ENCODE assay signal across 8 cellular contexts in the genomic region with DNA sequence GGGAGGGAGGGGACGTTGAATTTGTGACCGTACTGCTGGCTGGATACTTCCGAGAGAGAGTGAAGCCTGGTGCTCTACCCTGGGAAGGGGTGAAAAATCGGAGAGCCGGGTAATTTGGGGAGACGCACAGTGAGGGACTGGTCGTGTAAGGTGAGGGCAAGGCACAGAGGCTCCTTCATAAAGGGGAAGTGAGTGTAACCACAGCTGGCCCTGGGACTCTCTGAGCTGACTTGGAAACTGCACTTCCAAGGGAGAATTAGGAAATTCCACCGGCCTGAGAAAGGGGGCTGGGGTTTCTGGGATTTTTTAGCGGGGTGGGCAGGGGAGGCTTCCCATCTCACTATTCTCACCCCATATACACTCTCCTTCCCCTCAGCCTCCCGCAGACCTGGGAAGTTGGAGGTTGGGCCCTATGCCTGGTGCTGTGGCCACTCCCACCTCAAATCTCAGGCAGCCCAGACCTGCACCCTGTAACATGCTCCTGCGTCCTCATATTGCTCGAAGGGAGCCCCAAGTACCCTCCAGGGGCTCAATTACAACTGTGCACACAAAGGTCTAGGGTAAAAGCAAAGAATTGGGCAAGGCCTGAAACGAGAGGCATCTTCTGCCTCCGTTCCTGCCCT.
DNase-seq lines count a peak whose midpoint lies in the region; ATAC-seq and TF ChIP-seq lines count a peak whose summit lies in the region.

No MANE protein-coding gene starts in this region.

- no peaks in the 10 kb centered on the region for H3K36me3 Mint-ChIP-seq in Caco-2 (ENCODE audit: insufficient read depth, unreplicated experiment)

- peaks cover 8% of the 10 kb centered on the region for H3K27me3 Mint-ChIP-seq in Caco-2 (ENCODE audit: insufficient read depth, unreplicated experiment)

- H3K4me1 ChIP-seq in Caco-2 (peaks cover 4% of the 10 kb centered on the region; the same call in 1 of the 2 replicates), RWPE2 (ENCODE audit: insufficient read depth, poor library complexity, severe bottlenecking) (peaks cover 34% of the 10 kb centered on the region), osteoblast (ENCODE audit: insufficient read depth, low read length) (peaks cover 80% of the 10 kb centered on the region)

- H3K9me3 ChIP-seq in Caco-2 = no peaks in the 10 kb centered on the region
- no peaks in the 10 kb centered on the region for H3K9me3 ChIP-seq in RWPE2 (ENCODE audit: severe bottlenecking)
- H3K9me3 ChIP-seq in osteoblast (ENCODE audit: low read depth, low read length) = no peaks in the 10 kb centered on the region
- H3K9me3 ChIP-seq in WERI-Rb-1 (ENCODE audit: severe bottlenecking) = no peaks in the 10 kb centered on the region

- no peaks in the 10 kb centered on the region for H3K4me1 Mint-ChIP-seq in Caco-2 (ENCODE audit: low read depth, unreplicated experiment)

- peaks cover 67% of the 10 kb centered on the region for H4K20me1 ChIP-seq in osteoblast (ENCODE audit: insufficient read depth, low read length)

- no peak overlapping the region for H2AFZ ChIP-seq in osteoblast (ENCODE audit: low read length)

- H3K4me3 Mint-ChIP-seq in Caco-2 (ENCODE audit: unreplicated experiment) = peak overlapping the region; percentile 65

- no peaks in the 10 kb centered on the region; the same call in 1 of the 2 replicates for H3K27me3 ChIP-seq in Caco-2 (replicated peaks; ENCODE audit: control insufficient read depth, insufficient read depth, low read length)
- H3K27me3 ChIP-seq in RWPE2 (ENCODE audit: insufficient read depth, poor library complexity, severe bottlenecking) = no peaks in the 10 kb centered on the region
- no peaks in the 10 kb centered on the region for H3K27me3 ChIP-seq in osteoblast (ENCODE audit: insufficient read depth, low read length)
- H3K27me3 ChIP-seq in WERI-Rb-1 (ENCODE audit: insufficient read depth, low read depth, severe bottlenecking) = no peaks in the 10 kb centered on the region

- H3K27ac ChIP-seq in RWPE2 (ENCODE audit: poor library complexity, severe bottlenecking) = peak overlapping the region; percentile 84
- peak overlapping the region; percentile 5 for H3K27ac ChIP-seq in osteoblast (ENCODE audit: low read depth, low read length)
- H3K27ac ChIP-seq in WERI-Rb-1 = no peak overlapping the region

- ATAC-seq in RWPE2 (ENCODE audit: low read depth) = peak; percentile 38

- peaks cover 89% of the 10 kb centered on the region for H3K79me2 ChIP-seq in osteoblast (ENCODE audit: insufficient read depth, low read length)

- H3K4me2 ChIP-seq in osteoblast (ENCODE audit: insufficient read depth, low read length) = peak overlapping the region; percentile 73

- H3K27ac Mint-ChIP-seq in Caco-2 (ENCODE audit: unreplicated experiment) = no peak overlapping the region

- POLR2A ChIA-PET in Caco-2 (lab: Charles Lee) = no interaction called here

- DNase-seq in Caco-2 (no peak), RWPE2 (ENCODE audit: low spot score) (no peak), fibroblast of pulmonary artery (ENCODE audit: low read depth) (no peak), osteoblast (ENCODE audit: insufficient read length, low spot score, missing footprints) (peak; percentile 54), NCI-H146 (lab: John Stamatoyannopoulos, UW) (no peak), WERI-Rb-1 (no peak), dermis blood vessel endothelial cell (no peak)
- DNase-seq in stimulated activated CD4-positive, alpha-beta T cell treated with anti-CD3 and anti-CD28 coated beads, Interleukin-1b, Interleukin-23, amount 100 ng/mL, for 48 hours = no peak

- no TSS peak for BruUV-seq in Caco-2 (replicated peaks; lab: Mats Ljungman, UMichigan)

- no peak for TF ChIP-seq CTCF in Caco-2 (IDR thresholded peaks at IDR 0.05; ENCODE audit: insufficient read depth in 1 of 2, low read depth in 1 of 2, low read length in 1 of 2, severe bottlenecking in 1 of 2, unreplicated experiment in 1 of 2)
- no peak for TF ChIP-seq CTCF in RWPE2 (IDR thresholded peaks at IDR 0.05; ENCODE audit: poor library complexity, severe bottlenecking)
- no peak for TF ChIP-seq CTCF in fibroblast of pulmonary artery (IDR thresholded peaks at IDR 0.05; ENCODE audit: low read length, missing control alignments)
- no peak for TF ChIP-seq CTCF in osteoblast (IDR thresholded peaks at IDR 0.05; ENCODE audit: extremely low read depth, low read depth, low read length)
- TF ChIP-seq CTCF in WERI-Rb-1 (IDR thresholded peaks at IDR 0.05; ENCODE audit: low read depth, low read length) = no peak

- peak overlapping the region; percentile 76 for H3K4me3 ChIP-seq in Caco-2 (ENCODE audit: low read depth, low read length)
- peak overlapping the region; percentile 64 for H3K4me3 ChIP-seq in RWPE2 (ENCODE audit: severe bottlenecking)
- peak overlapping the region; percentile 85 for H3K4me3 ChIP-seq in fibroblast of pulmonary artery (replicated peaks; ENCODE audit: low read depth, low read length)
- H3K4me3 ChIP-seq in osteoblast (ENCODE audit: insufficient read depth, low read length) = peak overlapping the region; percentile 68
- H3K4me3 ChIP-seq in WERI-Rb-1 (ENCODE audit: low read depth, low read length) = no peak overlapping the region

- intact Hi-C loops in Caco-2 (cut with micrococcal nuclease; ENCODE audit: unreplicated experiment) = no loop called here

- no peaks in the 10 kb centered on the region for H3K36me3 ChIP-seq in Caco-2 (ENCODE audit: control insufficient read depth, insufficient read depth, low read length)
- peaks cover 37% of the 10 kb centered on the region for H3K36me3 ChIP-seq in RWPE2 (ENCODE audit: low read depth)
- peaks cover 39% of the 10 kb centered on the region for H3K36me3 ChIP-seq in osteoblast (ENCODE audit: insufficient read depth, low read length)
- peaks cover 9% of the 10 kb centered on the region for H3K36me3 ChIP-seq in WERI-Rb-1

- no peaks in the 10 kb centered on the region for H3K9me3 Mint-ChIP-seq in Caco-2 (ENCODE audit: unreplicated experiment)

- CTCF ChIA-PET in Caco-2 (lab: Charles Lee) = interaction anchor here (1.5 to 1.8 kb wide), 3 partner anchors 31 to 54 kb away, joined by 4 to 12 read pairs (median 6); no protein-coding TSS in a partner anchor
